In the genomic region with DNA sequence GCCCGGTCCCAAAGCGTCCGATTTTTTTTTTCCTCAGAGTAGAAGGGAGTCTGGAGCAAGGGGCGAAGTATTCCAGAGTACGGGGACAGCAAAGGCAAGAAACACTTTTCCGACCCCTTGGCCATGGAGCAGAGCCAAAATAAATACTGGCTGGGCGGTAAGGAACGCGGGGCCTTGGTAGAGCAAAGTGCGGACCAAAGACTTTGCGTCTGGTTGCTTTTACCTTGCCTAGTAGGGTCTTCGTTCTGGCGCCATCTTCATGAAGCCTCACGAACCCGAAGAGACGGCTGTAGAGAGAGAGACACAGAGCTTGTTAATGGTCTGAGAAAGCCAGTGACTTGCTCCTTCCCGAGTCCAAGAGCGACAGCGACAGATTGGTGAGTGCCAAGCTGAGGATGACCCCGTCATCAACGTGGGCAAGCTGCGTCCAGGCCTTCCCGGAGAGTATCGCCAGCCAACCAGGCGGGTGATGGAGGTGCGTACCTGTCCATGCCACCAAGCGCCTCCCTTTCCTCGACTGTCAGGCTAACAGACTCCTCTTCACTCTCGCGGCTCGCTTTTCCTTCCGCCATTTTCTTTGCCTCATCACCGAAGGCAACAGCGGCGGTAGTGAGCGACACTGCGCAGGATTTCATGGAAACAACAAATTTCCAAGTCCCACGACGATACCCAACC, we compare ENCODE assay signal across 8 cellular contexts. TPM values are rescaled to one million over a fixed set of nuclear protein-coding genes. Genes with fewer than 3 reads are reported as not detected.
A peak's percentile ranks its signal among the peaks of the same experiment; 100 is the strongest.
DNase-seq lines count a peak whose midpoint lies in the region; ATAC-seq, FAIRE-seq and TF ChIP-seq lines count a peak whose summit lies in the region.

No MANE protein-coding gene starts in this region.

- H3K4me3 ChIP-seq in right atrium auricular region: no peak overlapping the region
- H3K4me3 ChIP-seq in fibroblast of lung (replicated peaks in 1 of 4; ENCODE audit: control extremely low read depth in 1 of 4, insufficient read depth in 1 of 4, low read depth in 3 of 4, low read length in 4 of 4): peak overlapping the region in 3 of 4 experiments; percentile 47 to 97 (median 84)

- no peaks in the 10 kb centered on the region for H4K20me1 ChIP-seq in fibroblast of lung (ENCODE audit: control insufficient read depth, extremely low read depth, insufficient read depth, low read length)

- no peaks in the 10 kb centered on the region for H3K27me3 ChIP-seq in right atrium auricular region
- H3K27me3 ChIP-seq in fibroblast of lung (ENCODE audit: control insufficient read depth, insufficient read depth, low read length): no peaks in the 10 kb centered on the region

- H3K9ac ChIP-seq in fibroblast of lung (ENCODE audit: insufficient read depth, low read length): peak overlapping the region; percentile 85

- peaks cover 4% of the 10 kb centered on the region for H3K79me2 ChIP-seq in fibroblast of lung (ENCODE audit: control insufficient read depth, insufficient read depth, low read length)

- H3K4me2 ChIP-seq in fibroblast of lung (ENCODE audit: extremely low read depth, insufficient read depth, low read length): no peak overlapping the region

- FAIRE-seq in D721Med (lab: Jason Lieb, UNC): no peak

- H3K36me3 ChIP-seq in right atrium auricular region: no peaks in the 10 kb centered on the region
- no peaks in the 10 kb centered on the region for H3K36me3 ChIP-seq in fibroblast of lung (ENCODE audit: control insufficient read depth, insufficient read depth, low read length)

- ATAC-seq in Right ventricle myocardium superior (ENCODE audit: poor library complexity) (peak; percentile 58), GM18519 (IDR thresholded peaks at IDR 0.05; ENCODE audit: low FRiP score, unreplicated experiment) (no peak)

- H3K27ac ChIP-seq in right atrium auricular region: no peak overlapping the region
- peak overlapping the region; percentile 92 for H3K27ac ChIP-seq in VCaP
- H3K27ac ChIP-seq in fibroblast of lung (ENCODE audit: insufficient read depth, low read length): peak overlapping the region; percentile 74

- no peak overlapping the region for H2AFZ ChIP-seq in fibroblast of lung (ENCODE audit: low read length)

- intact Hi-C loops in Right ventricle myocardium superior (cut with DNase I): no loop called here

- H3K4me1 ChIP-seq in right atrium auricular region (no peaks in the 10 kb centered on the region), fibroblast of lung (ENCODE audit: control insufficient read depth, extremely low read depth, insufficient read depth, low read length) (no peaks in the 10 kb centered on the region)

- TF ChIP-seq CTCF in right atrium auricular region (IDR thresholded peaks at IDR 0.05) (no peak), VCaP (conservative IDR thresholded peaks at IDR 0.05) (no peak), fibroblast of lung (conservative IDR thresholded peaks at IDR 0.05 in 1 of 2, IDR thresholded peaks at IDR 0.05 in 1 of 2; ENCODE audit: low read depth in 1 of 2, low read length in 2 of 2) (peak in 1 of 2 donors; percentile 6), D721Med (IDR thresholded peaks at IDR 0.05; ENCODE audit: insufficient read depth, missing control alignments) (no peak)

- peak; percentile 50 for DNase-seq in Right ventricle myocardium superior
- no peak for DNase-seq in right atrium auricular region (ENCODE audit: low spot score)
- DNase-seq in fibroblast of lung (ENCODE audit: low read depth in 2 of 2): peak in 1 of 2 donors; percentile 43
- peak; percentile 13 to 17 for DNase-seq in stimulated activated CD4-positive, alpha-beta T cell treated with anti-CD3 and anti-CD28 coated beads, Interleukin-15, amount 100 ng/mL, for 1 hour (ENCODE audit: low read depth in 1 of 2, low spot score in 1 of 2)
- DNase-seq in D721Med (ENCODE audit: insufficient read length, low spot score): no peak
- no peak for DNase-seq in NCI-H2081 (lab: John Stamatoyannopoulos, UW)

- H3K9me3 ChIP-seq in right atrium auricular region (no peaks in the 10 kb centered on the region), fibroblast of lung (ENCODE audit: control insufficient read depth, insufficient read depth, low read depth, low read length) (no peaks in the 10 kb centered on the region)

RNA-seq across cellular contexts. Expression of gene UTY, which starts 0.7 kb away (rescaled TPM):
- total RNA-seq in Right ventricle myocardium superior (9.8 TPM), right atrium auricular region (not detected), fibroblast of lung (20.8 TPM in 1 of 2 replicates, not detected in the other)
- 7.7 TPM in 1 of 2 replicates, not detected in the other for polyA plus RNA-seq in fibroblast of lung
- 3.6 TPM in 1 of 2 replicates, not detected in the other for polyA plus RNA-seq in fibroblast of lung (2012)
- 4.0 TPM in 1 of 2 replicates, not detected in the other for polyA minus RNA-seq in fibroblast of lung (ENCODE audit: low replicate concordance)

Comparison
In these comparisons a context has a peak if more than half of its experiments do, and no peak if none do; other contexts are left out.
1. DNase-seq: peak in Right ventricle myocardium superior (single experiment) and stimulated activated CD4-positive, alpha-beta T cell treated with anti-CD3 and anti-CD28 coated beads, Interleukin-15, amount 100 ng/mL, for 1 hour (2 of 2); none in right atrium auricular region (single experiment), D721Med (single experiment) and NCI-H2081 (0 of 2).
2. H3K27ac ChIP-seq: peak in VCaP (single experiment) and fibroblast of lung (single experiment); none in right atrium auricular region (0 of 2).
3. H3K4me3 ChIP-seq: peak in fibroblast of lung (3 of 4); none in right atrium auricular region (0 of 2).